ENCODE assay signal across 8 cellular contexts in genomic region chr2:26469092-26469710, GRCh38.
DNase-seq lines count a peak whose midpoint lies in the region; ATAC-seq lines count a peak whose summit lies in the region.

No MANE protein-coding gene starts in this region.

- DNase-seq in AML-193 (lab: John Stamatoyannopoulos, UW): peak; percentile 72 to 76
- peak; percentile 75 for DNase-seq in GM19240 (ENCODE audit: insufficient read length, low spot score)
- peak; percentile 58 for DNase-seq in NCI-H748 treated with DMSO at 0.1 percent for 48 hours (lab: John Stamatoyannopoulos, UW)
- peak; percentile 29 for DNase-seq in activated T-cell treated with anti-CD3 and anti-CD28 coated beads for 1 hour (ENCODE audit: low read depth)
- DNase-seq in germinal center (ENCODE audit: low spot score): peak; percentile 66
- DNase-seq in stimulated activated CD4-positive, alpha-beta T cell treated with anti-CD3 and anti-CD28 coated beads, Interleukin-15, amount 100 ng/mL, for 48 hours (ENCODE audit: low read depth in 2 of 2): peak; percentile 59 to 74

- ATAC-seq in GM21515 (IDR thresholded peaks at IDR 0.05; ENCODE audit: unreplicated experiment): no peak
- no peak for ATAC-seq in HG03280 (IDR thresholded peaks at IDR 0.05; ENCODE audit: unreplicated experiment)
